In the genomic region with DNA sequence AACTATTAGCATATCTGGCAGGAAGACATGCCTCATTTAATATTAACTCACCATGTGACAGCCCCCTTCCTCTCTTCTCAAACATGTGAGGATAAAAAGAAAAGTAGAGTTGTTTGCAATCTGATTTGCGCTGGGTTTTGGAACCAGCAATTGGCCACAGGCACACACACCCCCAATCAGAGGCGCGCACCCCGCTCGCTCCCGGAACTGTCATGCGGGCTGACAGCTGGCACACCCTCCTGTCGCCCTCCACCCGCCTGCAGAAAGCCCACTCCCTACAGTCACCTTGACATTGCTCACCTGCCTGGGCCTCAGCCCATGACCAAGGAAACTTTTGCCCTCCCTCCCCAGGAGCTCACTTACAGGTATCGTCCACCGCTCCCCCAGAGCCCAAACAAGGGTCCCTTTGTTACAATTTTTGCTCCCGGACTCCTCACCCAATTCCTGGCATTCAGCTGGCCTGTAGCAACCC, we compare ENCODE assay signal across 8 cellular contexts. TPM values are rescaled to one million over a fixed set of nuclear protein-coding genes. Genes with fewer than 3 reads are reported as not detected.
DNase-seq lines count a peak whose midpoint lies in the region; ATAC-seq and TF ChIP-seq lines count a peak whose summit lies in the region.

No MANE protein-coding gene starts in this region.

- H3K4me1 ChIP-seq in NT2/D1 (ENCODE audit: insufficient read depth, insufficient read length): no peaks in the 10 kb centered on the region

- H3K9me3 Mint-ChIP-seq in activated CD8-positive, alpha-beta memory T cell treated with anti-CD3 and anti-CD28 coated beads, Interleukin-2, amount 10 ng/mL, durations not matched to agents 7 days and 5 days (ENCODE audit: low read depth): no peaks in the 10 kb centered on the region
- peaks cover 0 to 3% of the 10 kb centered on the region in 2 donors for H3K9me3 Mint-ChIP-seq in effector memory CD8-positive, alpha-beta T cell
- no peaks in the 10 kb centered on the region for H3K9me3 Mint-ChIP-seq in type B pancreatic cell

- H3K9ac ChIP-seq in NT2/D1 (ENCODE audit: insufficient read length, low read depth): peak overlapping the region; percentile 69

- H3K4me1 Mint-ChIP-seq in activated CD8-positive, alpha-beta memory T cell treated with anti-CD3 and anti-CD28 coated beads, Interleukin-2, amount 10 ng/mL, durations not matched to agents 7 days and 5 days: peaks cover 8% of the 10 kb centered on the region
- H3K4me1 Mint-ChIP-seq in effector memory CD8-positive, alpha-beta T cell (ENCODE audit: low read depth in 2 of 2): no peaks in the 10 kb centered on the region
- H3K4me1 Mint-ChIP-seq in type B pancreatic cell (ENCODE audit: unreplicated experiment): peaks cover 24% of the 10 kb centered on the region

- ATAC-seq in activated CD8-positive, alpha-beta memory T cell treated with anti-CD3 and anti-CD28 coated beads, Interleukin-2, amount 10 ng/mL, durations not matched to agents 7 days and 5 days: no peak
- ATAC-seq in effector memory CD8-positive, alpha-beta T cell (replicated peaks): peak; percentile 22
- no peak for ATAC-seq in GM21737 (IDR thresholded peaks at IDR 0.05; ENCODE audit: unreplicated experiment)
- no peak for ATAC-seq in GM21717 (IDR thresholded peaks at IDR 0.05; ENCODE audit: unreplicated experiment)

- no peak for DNase-seq in activated CD8-positive, alpha-beta memory T cell treated with anti-CD3 and anti-CD28 coated beads, Interleukin-2, amount 10 ng/mL, durations not matched to agents 7 days and 5 days
- no peak for DNase-seq in activated CD8-positive, alpha-beta memory T cell treated with anti-CD3 and anti-CD28 coated beads, Interleukin-2, amount 50 U/mL, for 4 hours
- DNase-seq in NT2/D1 (ENCODE audit: low read depth, low spot score) (no peak), mesenteric fat pad (ENCODE audit: low spot score) (peak; percentile 91), type B pancreatic cell (ENCODE audit: extremely low spot score, unreplicated experiment) (no peak)
- no peak for DNase-seq in effector memory CD8-positive, alpha-beta T cell

- H3K36me3 ChIP-seq in NT2/D1 (ENCODE audit: insufficient read depth, insufficient read length, low read length): no peaks in the 10 kb centered on the region

- H3K36me3 Mint-ChIP-seq in activated CD8-positive, alpha-beta memory T cell treated with anti-CD3 and anti-CD28 coated beads, Interleukin-2, amount 10 ng/mL, durations not matched to agents 7 days and 5 days: no peaks in the 10 kb centered on the region
- no peaks in the 10 kb centered on the region for H3K36me3 Mint-ChIP-seq in effector memory CD8-positive, alpha-beta T cell (ENCODE audit: insufficient read depth)
- H3K36me3 Mint-ChIP-seq in type B pancreatic cell: no peaks in the 10 kb centered on the region

- CTCF ChIA-PET in activated CD8-positive, alpha-beta memory T cell treated with anti-CD3 and anti-CD28 coated beads, Interleukin-2, amount 10 ng/mL, durations not matched to agents 7 days and 5 days (lab: Charles Lee): interaction anchor here (1.7 kb wide), 1 partner anchor 19 kb away, joined by 4 read pairs; no protein-coding TSS in a partner anchor

- no peak overlapping the region for H3K27ac Mint-ChIP-seq in activated CD8-positive, alpha-beta memory T cell treated with anti-CD3 and anti-CD28 coated beads, Interleukin-2, amount 10 ng/mL, durations not matched to agents 7 days and 5 days
- no peak overlapping the region for H3K27ac Mint-ChIP-seq in effector memory CD8-positive, alpha-beta T cell
- H3K27ac Mint-ChIP-seq in type B pancreatic cell: peak overlapping the region; percentile 95

- no peak for TF ChIP-seq CTCF in type B pancreatic cell (conservative IDR thresholded peaks at IDR 0.05)

- peak overlapping the region; percentile 43 for H3K4me3 Mint-ChIP-seq in activated CD8-positive, alpha-beta memory T cell treated with anti-CD3 and anti-CD28 coated beads, Interleukin-2, amount 10 ng/mL, durations not matched to agents 7 days and 5 days
- H3K4me3 Mint-ChIP-seq in effector memory CD8-positive, alpha-beta T cell: peak overlapping the region; percentile 25 to 59
- peak overlapping the region; percentile 94 for H3K4me3 Mint-ChIP-seq in type B pancreatic cell

- H3K27me3 ChIP-seq in NT2/D1 (ENCODE audit: insufficient read depth, insufficient read length): peaks cover 28% of the 10 kb centered on the region

- peaks cover 45% of the 10 kb centered on the region for H3K27me3 Mint-ChIP-seq in activated CD8-positive, alpha-beta memory T cell treated with anti-CD3 and anti-CD28 coated beads, Interleukin-2, amount 10 ng/mL, durations not matched to agents 7 days and 5 days
- H3K27me3 Mint-ChIP-seq in effector memory CD8-positive, alpha-beta T cell: peaks cover 16 to 25% of the 10 kb centered on the region in 2 donors
- H3K27me3 Mint-ChIP-seq in type B pancreatic cell: peaks cover 12% of the 10 kb centered on the region

- H3K9me3 ChIP-seq in NT2/D1 (ENCODE audit: insufficient read depth, low read length): no peaks in the 10 kb centered on the region

- peak overlapping the region; percentile 70 for H3K4me3 ChIP-seq in NT2/D1 (ENCODE audit: insufficient read length, low read depth)

RNA-seq across cellular contexts. Expression of a gene that starts 1.1 kb away (rescaled TPM):
- total RNA-seq in activated CD8-positive, alpha-beta memory T cell treated with anti-CD3 and anti-CD28 coated beads, Interleukin-2, amount 10 ng/mL, durations not matched to agents 7 days and 5 days: not detected
- 85.9 TPM for total RNA-seq in mesenteric fat pad
- 28.2 and 32.1 TPM in 2 replicates for total RNA-seq in type B pancreatic cell (ENCODE audit: low replicate concordance)

Comparison
In these comparisons a context has a peak if more than half of its experiments do, and no peak if none do; other contexts are left out.
1. H3K4me3 Mint-ChIP-seq: peak in every context shown above with its lines; median percentile 94 in type B pancreatic cell; 43 in activated CD8-positive, alpha-beta memory T cell treated with anti-CD3 and anti-CD28 coated beads, Interleukin-2, amount 10 ng/mL, durations not matched to agents 7 days and 5 days; 42 in effector memory CD8-positive, alpha-beta T cell.
2. RNA of a gene that starts 1.1 kb away (total RNA-seq): 85.9 TPM in mesenteric fat pad (single experiment) and 28.2 to 32.1 TPM in type B pancreatic cell; not detected in activated CD8-positive, alpha-beta memory T cell treated with anti-CD3 and anti-CD28 coated beads, Interleukin-2, amount 10 ng/mL, durations not matched to agents 7 days and 5 days; every median in the first group is over 10 times any median in the second.